ENCODE assay signal across 8 cellular contexts in the genomic region with DNA sequence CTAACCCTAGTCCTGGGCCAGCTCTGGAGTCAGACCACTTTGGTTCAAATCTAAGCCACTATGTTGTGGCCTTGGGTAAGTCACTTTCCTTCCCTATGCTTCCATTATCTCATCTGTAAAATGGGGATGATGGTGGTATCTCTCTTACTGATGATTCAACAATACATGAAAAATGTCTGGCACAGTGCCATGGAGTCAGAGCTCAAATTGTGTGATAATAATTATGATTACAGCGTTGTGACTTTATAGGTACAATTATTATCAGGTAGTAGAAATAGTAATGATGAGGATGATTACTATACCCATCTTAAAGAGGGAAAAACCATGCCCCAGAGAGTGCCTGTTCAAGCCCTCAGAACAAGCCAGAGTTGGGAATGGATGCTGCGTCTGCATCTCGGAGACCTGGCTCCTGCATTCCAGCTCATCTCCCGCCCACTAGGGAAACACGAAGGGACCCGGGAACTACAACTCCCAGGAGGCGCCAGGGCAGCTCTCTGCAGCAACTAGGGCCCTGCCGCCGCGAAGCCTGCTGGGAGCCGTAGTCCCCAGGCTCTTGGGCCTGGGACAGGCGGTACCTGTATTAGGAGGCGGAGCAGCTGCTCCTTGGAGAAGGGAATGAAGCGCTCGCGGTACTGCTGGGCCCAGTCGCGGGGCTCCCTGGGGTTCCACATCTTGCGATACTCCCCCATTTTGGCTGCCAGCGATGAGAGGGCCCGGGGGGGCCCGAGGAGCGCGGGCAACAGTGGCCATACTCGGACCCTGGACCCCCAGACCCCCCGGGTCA. TPM values are rescaled to one million over a fixed set of nuclear protein-coding genes. Genes with fewer than 3 reads are reported as not detected.
DNase-seq lines count a peak whose midpoint lies in the region; ATAC-seq and TF ChIP-seq lines count a peak whose summit lies in the region.

No MANE protein-coding gene starts in this region.

- H3K9ac ChIP-seq in duodenal mucosa (ENCODE audit: low read depth in 1 of 2, low read length in 2 of 2): peak overlapping the region; percentile 90 to 95

- peaks cover 10% of the 10 kb centered on the region for H3K4me1 Mint-ChIP-seq in activated CD8-positive, alpha-beta T cell treated with anti-CD3 and anti-CD28 coated beads for 36 hours (ENCODE audit: low read depth)

- ATAC-seq in GM19438 (IDR thresholded peaks at IDR 0.05; ENCODE audit: low read depth, unreplicated experiment) (peak; percentile 47), right lobe of liver (peak; percentile 86 to 91 (median 90))
- peak; percentile 64 for ATAC-seq in activated CD8-positive, alpha-beta T cell treated with anti-CD3 and anti-CD28 coated beads for 36 hours

- H3K36me3 ChIP-seq in duodenal mucosa (ENCODE audit: control insufficient read depth in 1 of 2, insufficient read depth in 2 of 2, low read length in 2 of 2) (no peaks in the 10 kb centered on the region), right lobe of liver (no peaks in the 10 kb centered on the region)

- peak overlapping the region; percentile 96 for H3K27ac Mint-ChIP-seq in activated CD8-positive, alpha-beta T cell treated with anti-CD3 and anti-CD28 coated beads for 36 hours

- WGBS in right lobe of liver (ENCODE audit: insufficient coverage, low coverage, low lambda C conversion rate, missing lambda C conversion rate): 50% methylated on average over 2 of the region's 26 CpGs

- H3K4me1 ChIP-seq in duodenal mucosa (ENCODE audit: control insufficient read depth in 1 of 2, insufficient read depth in 2 of 2, low read length in 2 of 2) (peaks cover 13 to 20% of the 10 kb centered on the region in 2 donors), right lobe of liver (peaks cover 0 to 3% (median 0%) of the 10 kb centered on the region in 4 donors)

- H3K4me3 ChIP-seq in duodenal mucosa (ENCODE audit: low read depth in 1 of 2, low read length in 2 of 2): peak overlapping the region; percentile 74 to 85
- peak overlapping the region; percentile 59 to 65 (median 63) for H3K4me3 ChIP-seq in right lobe of liver

- peak overlapping the region; percentile 93 for H3K27ac ChIP-seq in C4-2B
- H3K27ac ChIP-seq in duodenal mucosa (ENCODE audit: low read depth, low read length): peak overlapping the region; percentile 95
- peak overlapping the region; percentile 80 to 93 (median 91) for H3K27ac ChIP-seq in right lobe of liver

- DNase-seq in HK-2 (ENCODE audit: unreplicated experiment): peak; percentile 98
- peak; percentile 99 for DNase-seq in NCI-H82 (lab: John Stamatoyannopoulos, UW)
- DNase-seq in activated CD8-positive, alpha-beta T cell treated with anti-CD3 and anti-CD28 coated beads for 36 hours: peak; percentile 93
- DNase-seq in right lobe of liver: peak; percentile 97 to 98 (median 98)
- DNase-seq in stimulated activated CD4-positive, alpha-beta T cell treated with anti-CD3 and anti-CD28 coated beads, Interleukin-4, amount 100 ng/mL, for 24 hours: peak; percentile 88

- no peaks in the 10 kb centered on the region for H3K9me3 Mint-ChIP-seq in activated CD8-positive, alpha-beta T cell treated with anti-CD3 and anti-CD28 coated beads for 36 hours

- peak overlapping the region; percentile 86 for H3K4me3 Mint-ChIP-seq in activated CD8-positive, alpha-beta T cell treated with anti-CD3 and anti-CD28 coated beads for 36 hours

- H3K27me3 ChIP-seq in duodenal mucosa (ENCODE audit: control insufficient read depth in 1 of 2, insufficient read depth in 2 of 2, low read length in 2 of 2): no peaks in the 10 kb centered on the region
- H3K27me3 ChIP-seq in right lobe of liver: no peaks in the 10 kb centered on the region

- CTCF ChIA-PET in activated CD8-positive, alpha-beta T cell treated with anti-CD3 and anti-CD28 coated beads for 36 hours (lab: Charles Lee): interaction anchor here (0.7 to 3.1 kb wide), 8 partner anchors 12 to 103 kb away, joined by 3 to 25 read pairs (median 4); partner anchors contain the start of genes GRIN2D and KDELR1

- H3K36me3 Mint-ChIP-seq in activated CD8-positive, alpha-beta T cell treated with anti-CD3 and anti-CD28 coated beads for 36 hours (ENCODE audit: low read depth): peaks cover 6% of the 10 kb centered on the region

- H3K9me3 ChIP-seq in duodenal mucosa (ENCODE audit: control insufficient read depth in 1 of 2, low read length in 2 of 2) (no peaks in the 10 kb centered on the region), right lobe of liver (no peaks in the 10 kb centered on the region)

- intact Hi-C loops in activated CD8-positive, alpha-beta T cell treated with anti-CD3 and anti-CD28 coated beads for 36 hours (cut with micrococcal nuclease): loop anchor here (10.0 kb wide), 1 partner anchor 102 kb away; the partner anchor contains the start of gene CYTH2
- intact Hi-C loops in right lobe of liver (cut with DNase I): no loop called here

- H3K27me3 Mint-ChIP-seq in activated CD8-positive, alpha-beta T cell treated with anti-CD3 and anti-CD28 coated beads for 36 hours: no peaks in the 10 kb centered on the region

- peak; percentile 78 for TF ChIP-seq POLR2A in right lobe of liver (IDR thresholded peaks at IDR 0.05)

- POLR2A ChIA-PET in activated CD8-positive, alpha-beta T cell treated with anti-CD3 and anti-CD28 coated beads for 36 hours (lab: Charles Lee): interaction anchor here (0.6 to 1.6 kb wide), 7 partner anchors 16 to 151 kb away, joined by 3 to 4 read pairs (median 4); no protein-coding TSS in a partner anchor

- TF ChIP-seq CTCF in C4-2B (conservative IDR thresholded peaks at IDR 0.05): no peak
- no peak for TF ChIP-seq CTCF in activated CD8-positive, alpha-beta T cell treated with anti-CD3 and anti-CD28 coated beads for 36 hours (IDR thresholded peaks at IDR 0.05)
- TF ChIP-seq CTCF in right lobe of liver (IDR thresholded peaks at IDR 0.05): peak in 1 of 4 donors; percentile 9

RNA-seq across cellular contexts. Expression of gene TMEM143, which starts 0.8 kb away (rescaled TPM):
- total RNA-seq in activated CD8-positive, alpha-beta T cell treated with anti-CD3 and anti-CD28 coated beads for 36 hours: 10 to 100 TPM; 19.4 to 21.7 TPM
- 10 to 100 TPM in 3 of 6 experiments, 1 to 10 TPM in 3; 6.5 to 15.1 (median 9.8) TPM for total RNA-seq in right lobe of liver

RNA-seq across cellular contexts. Expression of gene SYNGR4, which starts 1.3 kb away (rescaled TPM):
- under 1 TPM in 1 of 2 experiments, not detected in 1; 0.38 TPM for total RNA-seq in activated CD8-positive, alpha-beta T cell treated with anti-CD3 and anti-CD28 coated beads for 36 hours
- total RNA-seq in right lobe of liver: under 1 TPM in 1 of 6 experiments, not detected in 5; 0.80 TPM

RNA-seq across cellular contexts. Expression of gene KDELR1, which starts 28.4 kb away (rescaled TPM):
- 10 to 100 TPM; 66.3 to 66.7 TPM for total RNA-seq in activated CD8-positive, alpha-beta T cell treated with anti-CD3 and anti-CD28 coated beads for 36 hours
- 10 to 100 TPM; 69.1 to 83.1 (median 77.1) TPM for total RNA-seq in right lobe of liver

RNA-seq across cellular contexts. Expression of gene GRIN2D, which starts 30.6 kb away (rescaled TPM):
- under 1 TPM; 0.13 to 0.18 TPM for total RNA-seq in activated CD8-positive, alpha-beta T cell treated with anti-CD3 and anti-CD28 coated beads for 36 hours
- under 1 TPM; 0.09 to 0.29 (median 0.22) TPM for total RNA-seq in right lobe of liver

RNA-seq across cellular contexts. Expression of gene EMP3, which starts 37.6 kb away (rescaled TPM):
- 100 to 1,000 TPM; 189 to 191 TPM for total RNA-seq in activated CD8-positive, alpha-beta T cell treated with anti-CD3 and anti-CD28 coated beads for 36 hours
- total RNA-seq in right lobe of liver: 10 to 100 TPM in 1 of 6 experiments, 1 to 10 TPM in 5; 2.8 to 14.2 (median 5.6) TPM

Comparison
In these comparisons a context has a peak if more than half of its experiments do, and no peak if none do; other contexts are left out.
1. Peak in every context shown above with its lines: DNase-seq, ATAC-seq, H3K4me3 ChIP-seq and H3K27ac ChIP-seq.